In genomic region chr10:613217-613616, GRCh38 we compare ENCODE assay signal across 14 cellular contexts.
A peak's percentile ranks its signal among the peaks of the same experiment; 100 is the strongest.
DNase-seq lines count a peak whose midpoint lies in the region; ATAC-seq and TF ChIP-seq lines count a peak whose summit lies in the region.
"Had no signal": no experiment of that assay in that cellular context is flagged by ENCODE, and none has a peak within 500 bp of the region (broad histone marks: within the 10 kb centered on the region; RNA-seq: fewer than 3 reads in every experiment).

No MANE protein-coding gene starts in this region.

- no peaks in the 10 kb centered on the region for H3K36me3 ChIP-seq in GM23338 (ENCODE audit: insufficient read depth)
- H3K36me3 ChIP-seq in left ventricle myocardium inferior, result no peaks in the 10 kb centered on the region
- no peaks in the 10 kb centered on the region for H3K36me3 ChIP-seq in sigmoid colon
- no peaks in the 10 kb centered on the region for H3K36me3 ChIP-seq in BE2C
- H3K36me3 ChIP-seq: BLaER1 treated with 17β-estradiol and CSF1 and Interleukin-3, amounts not matched to agents 10 nM and 100 nM had no signal

- no peaks in the 10 kb centered on the region; the same call in 2 of the 3 replicates for H3K9me3 Mint-ChIP-seq in GM23338
- H3K9me3 Mint-ChIP-seq in stimulated activated naive B cell treated with anti-CD40 and anti-IgM and Interleukin-4, amounts not matched to agents 10 μg/mL and 1 μg/mL and 100 μg/mL, for 72 hours, result peaks cover 0 to 2% of the 10 kb centered on the region in 2 donors
- peaks cover 2 to 4% of the 10 kb centered on the region in 2 donors for H3K9me3 Mint-ChIP-seq in activated T-cell treated with anti-CD3 and anti-CD28 coated beads, Interleukin-2, amount 50 U/mL, for 72 hours
- H3K9me3 Mint-ChIP-seq: activated B cell treated with CpG ODN at 0.5 μM for 24 hours had no signal

- DNase-seq in GM23338 (ENCODE audit: low spot score) (peak; percentile 33), NCI-H748 (lab: John Stamatoyannopoulos, UW; ENCODE audit: unreplicated experiment) (peak; percentile 99), left ventricle myocardium inferior (peak; percentile 47), sigmoid colon (peak; percentile 68), BE2C (no peak)
- DNase-seq in stimulated activated naive B cell treated with anti-CD40 and anti-IgM and Interleukin-4, amounts not matched to agents 10 μg/mL and 1 μg/mL and 100 μg/mL, for 72 hours, result no peak
- no peak for DNase-seq in activated T-cell treated with anti-CD3 and anti-CD28 coated beads, Interleukin-2, amount 50 U/mL, for 72 hours
- DNase-seq: activated B cell treated with CpG ODN at 0.5 μM for 24 hours; activated T-cell treated with anti-CD3 and anti-CD28 coated beads, Interleukin-2, amount 50 U/mL, for 24 hours; central memory CD4-positive, alpha-beta T cell; NCI-H1436 had no signal

- 19 to 60% methylated on average over 13 of the region's 13 CpGs for WGBS in sigmoid colon, 2 donors

- TF ChIP-seq CTCF in GM23338 (conservative IDR thresholded peaks at IDR 0.05; ENCODE audit: low read depth in 2 of 2) (no peak), left ventricle myocardium inferior (IDR thresholded peaks at IDR 0.05; ENCODE audit: borderline replicate concordance) (no peak), sigmoid colon (IDR thresholded peaks at IDR 0.05) (no peak), BE2C (IDR thresholded peaks at IDR 0.05; ENCODE audit: low read depth, low read length) (no peak)

- H3K4me1 ChIP-seq in GM23338 (ENCODE audit: insufficient read depth) (peaks cover 19% of the 10 kb centered on the region), left ventricle myocardium inferior (peaks cover 77% of the 10 kb centered on the region), sigmoid colon (peaks cover 0 to 93% (median 86%) of the 10 kb centered on the region in 4 donors), BE2C (peaks cover 19% of the 10 kb centered on the region)

- no peaks in the 10 kb centered on the region; the same call in 1 of the 2 replicates for H4K20me1 ChIP-seq in GM23338 (replicated peaks; ENCODE audit: insufficient read depth)

- intact Hi-C loops in left ventricle myocardium inferior (cut with micrococcal nuclease) (loop anchor here (10.0 kb wide), 1 partner anchor 62 kb away; no protein-coding TSS in a partner anchor), sigmoid colon (cut with DNase I) (loop anchor here (5.0 kb wide), 1 partner anchor 69 kb away; no protein-coding TSS in a partner anchor)

- TF ChIP-seq EP300 in sigmoid colon (IDR thresholded peaks at IDR 0.05), result no peak

- H3K27me3 ChIP-seq in GM23338 (ENCODE audit: insufficient read depth), result no peaks in the 10 kb centered on the region
- no peaks in the 10 kb centered on the region for H3K27me3 ChIP-seq in left ventricle myocardium inferior (ENCODE audit: low read depth)
- H3K27me3 ChIP-seq in sigmoid colon, result no peaks in the 10 kb centered on the region
- H3K27me3 ChIP-seq in BE2C, result no peaks in the 10 kb centered on the region

- H3K4me3 ChIP-seq in GM23338 (no peak overlapping the region), left ventricle myocardium inferior (peak overlapping the region; percentile 20), sigmoid colon (no peak overlapping the region), BE2C (ENCODE audit: low read depth, low read length) (no peak overlapping the region)
- H3K4me3 ChIP-seq: BLaER1 treated with 17β-estradiol and CSF1 and Interleukin-3, amounts not matched to agents 10 nM and 100 nM had no signal

- peaks cover 56% of the 10 kb centered on the region for H3K4me1 Mint-ChIP-seq in GM23338
- H3K4me1 Mint-ChIP-seq in stimulated activated naive B cell treated with anti-CD40 and anti-IgM and Interleukin-4, amounts not matched to agents 10 μg/mL and 1 μg/mL and 100 μg/mL, for 72 hours, result peaks cover 2 to 4% of the 10 kb centered on the region in 2 donors
- peaks cover 14% of the 10 kb centered on the region for H3K4me1 Mint-ChIP-seq in activated T-cell treated with anti-CD3 and anti-CD28 coated beads, Interleukin-2, amount 50 U/mL, for 72 hours (ENCODE audit: low read depth)
- H3K4me1 Mint-ChIP-seq: activated B cell treated with CpG ODN at 0.5 μM for 24 hours had no signal

- no peak overlapping the region for H2AFZ ChIP-seq in GM23338

- H3K36me3 Mint-ChIP-seq in GM23338 (ENCODE audit: low read depth), result no peaks in the 10 kb centered on the region
- H3K36me3 Mint-ChIP-seq in stimulated activated naive B cell treated with anti-CD40 and anti-IgM and Interleukin-4, amounts not matched to agents 10 μg/mL and 1 μg/mL and 100 μg/mL, for 72 hours, result no peaks in the 10 kb centered on the region
- H3K36me3 Mint-ChIP-seq in activated T-cell treated with anti-CD3 and anti-CD28 coated beads, Interleukin-2, amount 50 U/mL, for 72 hours (ENCODE audit: insufficient read depth in 2 of 2), result peaks cover 0 to 5% of the 10 kb centered on the region in 2 donors

- peaks cover 27% of the 10 kb centered on the region for H3K79me2 ChIP-seq in GM23338 (replicated peaks; ENCODE audit: insufficient read depth)

- no peak overlapping the region; the same call in 1 of the 2 replicates for H3K27ac Mint-ChIP-seq in GM23338
- H3K27ac Mint-ChIP-seq in stimulated activated naive B cell treated with anti-CD40 and anti-IgM and Interleukin-4, amounts not matched to agents 10 μg/mL and 1 μg/mL and 100 μg/mL, for 72 hours, result no peak overlapping the region
- H3K27ac Mint-ChIP-seq in activated T-cell treated with anti-CD3 and anti-CD28 coated beads, Interleukin-2, amount 50 U/mL, for 72 hours, result no peak overlapping the region
- H3K27ac Mint-ChIP-seq: activated B cell treated with CpG ODN at 0.5 μM for 24 hours; activated T-cell treated with anti-CD3 and anti-CD28 coated beads, Interleukin-2, amount 50 U/mL, for 24 hours had no signal

- peak overlapping the region; percentile 48; the same call in 1 of the 2 replicates for H3K4me2 ChIP-seq in GM23338
- H3K4me2 ChIP-seq: BLaER1 treated with 17β-estradiol and CSF1 and Interleukin-3, amounts not matched to agents 10 nM and 100 nM had no signal

- no peaks in the 10 kb centered on the region for H3K9me3 ChIP-seq in left ventricle myocardium inferior (replicated peaks)
- H3K9me3 ChIP-seq in sigmoid colon, result no peaks in the 10 kb centered on the region
- H3K9me3 ChIP-seq in BE2C, result no peaks in the 10 kb centered on the region

- no peak overlapping the region for H3K4me3 Mint-ChIP-seq in GM23338
- H3K4me3 Mint-ChIP-seq in stimulated activated naive B cell treated with anti-CD40 and anti-IgM and Interleukin-4, amounts not matched to agents 10 μg/mL and 1 μg/mL and 100 μg/mL, for 72 hours, result no peak overlapping the region
- H3K4me3 Mint-ChIP-seq in activated T-cell treated with anti-CD3 and anti-CD28 coated beads, Interleukin-2, amount 50 U/mL, for 72 hours, result no peak overlapping the region
- H3K4me3 Mint-ChIP-seq: activated B cell treated with CpG ODN at 0.5 μM for 24 hours; activated T-cell treated with anti-CD3 and anti-CD28 coated beads, Interleukin-2, amount 50 U/mL, for 24 hours had no signal

- no peak for ATAC-seq in GM23338
- no peak for ATAC-seq in stimulated activated naive B cell treated with anti-CD40 and anti-IgM and Interleukin-4, amounts not matched to agents 10 μg/mL and 1 μg/mL and 100 μg/mL, for 72 hours (replicated peaks)
- ATAC-seq in GM21360 (IDR thresholded peaks at IDR 0.05; ENCODE audit: unreplicated experiment), result no peak
- no peak for ATAC-seq in activated T-cell treated with anti-CD3 and anti-CD28 coated beads, Interleukin-2, amount 50 U/mL, for 72 hours (replicated peaks in 1 of 2)

- no peaks in the 10 kb centered on the region for H3K9me2 ChIP-seq in GM23338 (ENCODE audit: insufficient read depth)

- peaks cover 7% of the 10 kb centered on the region for H3K27me3 Mint-ChIP-seq in GM23338 (ENCODE audit: insufficient read depth, low read depth, poor library complexity)
- H3K27me3 Mint-ChIP-seq in stimulated activated naive B cell treated with anti-CD40 and anti-IgM and Interleukin-4, amounts not matched to agents 10 μg/mL and 1 μg/mL and 100 μg/mL, for 72 hours, result peaks cover 41 to 54% of the 10 kb centered on the region in 2 donors
- peaks cover 6% of the 10 kb centered on the region for H3K27me3 Mint-ChIP-seq in activated T-cell treated with anti-CD3 and anti-CD28 coated beads, Interleukin-2, amount 50 U/mL, for 72 hours (ENCODE audit: low read depth)

- H3K27ac ChIP-seq in GM23338 (ENCODE audit: low read depth) (no peak overlapping the region), left ventricle myocardium inferior (replicated peaks) (peak overlapping the region; percentile 72), sigmoid colon (peak overlapping the region; percentile 59 to 79 (median 75))
- H3K27ac ChIP-seq: BLaER1 treated with 17β-estradiol and CSF1 and Interleukin-3, amounts not matched to agents 10 nM and 100 nM; HL-60 had no signal

- TF ChIP-seq POLR2A in sigmoid colon (IDR thresholded peaks at IDR 0.05), result no peak

- 0 out of 2 replicates have a peak, but pooled peaks cover 3% of the 10 kb centered on the region for H3F3A ChIP-seq in GM23338 (replicated peaks; ENCODE audit: low read depth)

TF ChIP-seq in GM23338, 12 proteins besides CTCF, POLR2A, EP300 and RAD21 (continues in another document):
- TF ChIP-seq POLR2AphosphoS5 (IDR thresholded peaks at IDR 0.05; ENCODE audit: low read depth) (no peak), EZH2phosphoT487 (IDR thresholded peaks at IDR 0.05; ENCODE audit: unreplicated experiment) (no peak), EZH2 (IDR thresholded peaks at IDR 0.05; ENCODE audit: low read depth, unreplicated experiment) (no peak), STAT1 (IDR thresholded peaks at IDR 0.05; ENCODE audit: unreplicated experiment) (no peak)
- TF ChIP-seq, protein P1, sequence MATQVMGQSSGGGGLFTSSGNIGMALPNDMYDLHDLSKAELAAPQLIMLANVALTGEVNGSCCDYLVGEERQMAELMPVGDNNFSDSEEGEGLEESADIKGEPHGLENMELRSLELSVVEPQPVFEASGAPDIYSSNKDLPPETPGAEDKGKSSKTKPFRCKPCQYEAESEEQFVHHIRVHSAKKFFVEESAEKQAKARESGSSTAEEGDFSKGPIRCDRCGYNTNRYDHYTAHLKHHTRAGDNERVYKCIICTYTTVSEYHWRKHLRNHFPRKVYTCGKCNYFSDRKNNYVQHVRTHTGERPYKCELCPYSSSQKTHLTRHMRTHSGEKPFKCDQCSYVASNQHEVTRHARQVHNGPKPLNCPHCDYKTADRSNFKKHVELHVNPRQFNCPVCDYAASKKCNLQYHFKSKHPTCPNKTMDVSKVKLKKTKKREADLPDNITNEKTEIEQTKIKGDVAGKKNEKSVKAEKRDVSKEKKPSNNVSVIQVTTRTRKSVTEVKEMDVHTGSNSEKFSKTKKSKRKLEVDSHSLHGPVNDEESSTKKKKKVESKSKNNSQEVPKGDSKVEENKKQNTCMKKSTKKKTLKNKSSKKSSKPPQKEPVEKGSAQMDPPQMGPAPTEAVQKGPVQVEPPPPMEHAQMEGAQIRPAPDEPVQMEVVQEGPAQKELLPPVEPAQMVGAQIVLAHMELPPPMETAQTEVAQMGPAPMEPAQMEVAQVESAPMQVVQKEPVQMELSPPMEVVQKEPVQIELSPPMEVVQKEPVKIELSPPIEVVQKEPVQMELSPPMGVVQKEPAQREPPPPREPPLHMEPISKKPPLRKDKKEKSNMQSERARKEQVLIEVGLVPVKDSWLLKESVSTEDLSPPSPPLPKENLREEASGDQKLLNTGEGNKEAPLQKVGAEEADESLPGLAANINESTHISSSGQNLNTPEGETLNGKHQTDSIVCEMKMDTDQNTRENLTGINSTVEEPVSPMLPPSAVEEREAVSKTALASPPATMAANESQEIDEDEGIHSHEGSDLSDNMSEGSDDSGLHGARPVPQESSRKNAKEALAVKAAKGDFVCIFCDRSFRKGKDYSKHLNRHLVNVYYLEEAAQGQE (IDR thresholded peaks at IDR 0.05; ENCODE audit: unreplicated experiment), result no peak

Comparison
In these comparisons a context has a peak if more than half of its experiments do, and no peak if none do; other contexts are left out.
1. DNase-seq: peak in GM23338 (single experiment), NCI-H748 (single experiment), left ventricle myocardium inferior (single experiment) and sigmoid colon (single experiment); none in BE2C (single experiment), stimulated activated naive B cell treated with anti-CD40 and anti-IgM and Interleukin-4, amounts not matched to agents 10 μg/mL and 1 μg/mL and 100 μg/mL, for 72 hours (single experiment) and activated T-cell treated with anti-CD3 and anti-CD28 coated beads, Interleukin-2, amount 50 U/mL, for 72 hours (0 of 2).